24 cellular contexts compared by ENCODE assay signal in the genomic region with DNA sequence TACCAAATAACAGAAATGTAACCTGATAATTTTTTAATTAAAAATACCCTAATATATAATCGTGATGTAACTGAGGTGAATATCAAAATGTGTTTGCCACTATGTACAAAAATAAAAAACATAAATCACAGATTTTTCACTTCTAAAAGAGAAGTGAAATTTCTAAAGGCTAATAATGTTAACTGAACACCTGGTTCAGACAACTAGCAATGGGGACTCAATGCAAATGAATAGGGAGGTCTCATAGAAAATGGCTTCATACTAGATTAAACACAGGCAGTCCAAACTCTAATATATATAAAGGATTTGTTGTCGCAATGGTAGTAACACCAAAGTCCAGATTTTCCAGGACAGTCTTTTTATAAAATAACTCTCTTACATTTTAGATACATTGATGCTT.
A peak's percentile ranks its signal among the peaks of the same experiment; 100 is the strongest.
DNase-seq lines count a peak whose midpoint lies in the region; ATAC-seq, FAIRE-seq and TF ChIP-seq lines count a peak whose summit lies in the region.
"Had no signal": no experiment of that assay in that cellular context is flagged by ENCODE, and none has a peak within 500 bp of the region (broad histone marks: within the 10 kb centered on the region; RNA-seq: fewer than 3 reads in every experiment).

No MANE protein-coding gene starts in this region.

- H3K36me3 Mint-ChIP-seq in stimulated activated effector memory CD8-positive, alpha-beta T cell treated with anti-CD3 and anti-CD28 coated beads, Interleukin-12 subunit alpha, Interleukin-12 subunit beta, amount 100 ng/mL, for 72 hours: no peaks in the 10 kb centered on the region
- H3K36me3 Mint-ChIP-seq: brain; CD8-positive, alpha-beta T cell had no signal

- DNase-seq in GM12891 (ENCODE audit: insufficient read length, low spot score): no peak
- DNase-seq in MM.1S: no peak
- DNase-seq in smooth muscle cell (lab: John Stamatoyannopoulos, UW; ENCODE audit: unreplicated experiment): no peak
- no peak for DNase-seq in NCI-H69 (lab: John Stamatoyannopoulos, UW)
- DNase-seq in stimulated activated effector memory CD8-positive, alpha-beta T cell treated with anti-CD3 and anti-CD28 coated beads, Interleukin-12 subunit alpha, Interleukin-12 subunit beta, amount 100 ng/mL, for 72 hours (ENCODE audit: low spot score in 2 of 2): no peak
- DNase-seq: activated naive CD4-positive, alpha-beta T cell; activated T-cell treated with anti-CD3 and anti-CD28 coated beads, Interleukin-2, amount 50 U/mL, for 4 hours; AML-193; CD8-positive, alpha-beta T cell; GDM1; heart left ventricle; mammary epithelial cell; NCI-H1092; NCI-H1930; NCI-H526; upper lobe of left lung had no signal

- H2AFZ ChIP-seq in MM.1S (ENCODE audit: low read length): no peak overlapping the region
- no peak overlapping the region for H2AFZ ChIP-seq in smooth muscle cell (ENCODE audit: low read depth)

- TF ChIP-seq CTCF in MM.1S (IDR thresholded peaks at IDR 0.05; ENCODE audit: low read length) (no peak), smooth muscle cell (IDR thresholded peaks at IDR 0.05; ENCODE audit: borderline replicate concordance, insufficient read depth, poor library complexity, severe bottlenecking) (no peak)

- no peak overlapping the region for H3K4me2 ChIP-seq in MM.1S (ENCODE audit: low read depth, low read length)
- H3K4me2 ChIP-seq in smooth muscle cell: no peak overlapping the region

- no peak overlapping the region for H3K27ac Mint-ChIP-seq in stimulated activated effector memory CD8-positive, alpha-beta T cell treated with anti-CD3 and anti-CD28 coated beads, Interleukin-12 subunit alpha, Interleukin-12 subunit beta, amount 100 ng/mL, for 72 hours
- H3K27ac Mint-ChIP-seq: brain; CD8-positive, alpha-beta T cell; T-helper 1 cell treated with Interleukin-12 subunit alpha and Interleukin-12 subunit beta and Interleukin-4 antibody, amounts not matched to agents 30 μg/mL and 1 μg/mL, for 36 hours had no signal

- H3K9me2 ChIP-seq in MM.1S (replicated peaks; ENCODE audit: insufficient read depth, low read length): no peaks in the 10 kb centered on the region

- H3K4me1 ChIP-seq in MM.1S (ENCODE audit: low read length): no peaks in the 10 kb centered on the region
- H3K4me1 ChIP-seq in smooth muscle cell (ENCODE audit: low read depth): peaks cover 4% of the 10 kb centered on the region
- H3K4me1 ChIP-seq: HAP-1, heart left ventricle, upper lobe of left lung had no signal

- H3K4me1 Mint-ChIP-seq in stimulated activated effector memory CD8-positive, alpha-beta T cell treated with anti-CD3 and anti-CD28 coated beads, Interleukin-12 subunit alpha, Interleukin-12 subunit beta, amount 100 ng/mL, for 72 hours: peaks cover 7% of the 10 kb centered on the region
- H3K4me1 Mint-ChIP-seq: brain had no signal

- H3K9ac ChIP-seq in MM.1S (ENCODE audit: low read length) (no peak overlapping the region), smooth muscle cell (ENCODE audit: low read depth) (no peak overlapping the region)

- WGBS in smooth muscle cell (ENCODE audit: low lambda C conversion rate): 95% methylated on average over 2 of the region's 2 CpGs

- H3K79me2 ChIP-seq in MM.1S (ENCODE audit: low read length) (no peaks in the 10 kb centered on the region), smooth muscle cell (ENCODE audit: low read depth) (no peaks in the 10 kb centered on the region)

- H3K9me3 Mint-ChIP-seq in stimulated activated effector memory CD8-positive, alpha-beta T cell treated with anti-CD3 and anti-CD28 coated beads, Interleukin-12 subunit alpha, Interleukin-12 subunit beta, amount 100 ng/mL, for 72 hours: peaks cover 3% of the 10 kb centered on the region
- H3K9me3 Mint-ChIP-seq: activated T-cell treated with anti-CD3 and anti-CD28 coated beads, Interleukin-2, amount 50 U/mL, for 4 hours; CD8-positive, alpha-beta T cell; T-helper 1 cell treated with Interleukin-12 subunit alpha and Interleukin-12 subunit beta and Interleukin-4 antibody, amounts not matched to agents 30 μg/mL and 1 μg/mL, for 36 hours had no signal

- H3K36me3 ChIP-seq in MM.1S (replicated peaks; ENCODE audit: insufficient read depth, low read length) (no peaks in the 10 kb centered on the region), smooth muscle cell (ENCODE audit: low read depth) (no peaks in the 10 kb centered on the region)
- H3K36me3 ChIP-seq: HAP-1, heart left ventricle, upper lobe of left lung had no signal

- H4K20me1 ChIP-seq in MM.1S (ENCODE audit: insufficient read depth, low read length): no peaks in the 10 kb centered on the region
- no peaks in the 10 kb centered on the region for H4K20me1 ChIP-seq in smooth muscle cell (ENCODE audit: low read depth)

- no peak for TF ChIP-seq POLR2A in GM12891 (IDR thresholded peaks at IDR 0.05; ENCODE audit: low read depth, low read length)

- H3K27ac ChIP-seq in MM.1S (ENCODE audit: low read length): no peak overlapping the region
- no peak overlapping the region for H3K27ac ChIP-seq in smooth muscle cell (ENCODE audit: low read depth)
- H3K27ac ChIP-seq: epithelial cell of prostate, heart left ventricle, upper lobe of left lung had no signal

- H3K27me3 ChIP-seq in MM.1S (replicated peaks; ENCODE audit: insufficient read depth, low read length) (no peaks in the 10 kb centered on the region), smooth muscle cell (ENCODE audit: low read depth) (no peaks in the 10 kb centered on the region)
- H3K27me3 ChIP-seq: upper lobe of left lung had no signal

- H3F3A ChIP-seq in MM.1S (ENCODE audit: insufficient read depth, low read length) (no peaks in the 10 kb centered on the region), smooth muscle cell (ENCODE audit: low read depth) (no peaks in the 10 kb centered on the region)

- ATAC-seq in GM19467 (IDR thresholded peaks at IDR 0.05; ENCODE audit: unreplicated experiment) (peak; percentile 54), HG02642 (IDR thresholded peaks at IDR 0.05; ENCODE audit: poor library complexity, unreplicated experiment) (peak; percentile 67), HG03378 (IDR thresholded peaks at IDR 0.05; ENCODE audit: unreplicated experiment) (peak; percentile 56)
- ATAC-seq in stimulated activated effector memory CD8-positive, alpha-beta T cell treated with anti-CD3 and anti-CD28 coated beads, Interleukin-12 subunit alpha, Interleukin-12 subunit beta, amount 100 ng/mL, for 72 hours: no peak
- ATAC-seq: activated T-cell treated with anti-CD3 and anti-CD28 coated beads, Interleukin-2, amount 50 U/mL, for 4 hours; CD8-positive, alpha-beta T cell; heart left ventricle had no signal

- H3K4me3 ChIP-seq in MM.1S (ENCODE audit: low read length) (no peak overlapping the region), smooth muscle cell (no peak overlapping the region)
- H3K4me3 ChIP-seq: HAP-1, heart left ventricle, upper lobe of left lung had no signal

- H3K9me3 ChIP-seq in MM.1S (replicated peaks; ENCODE audit: insufficient read depth, low read length) (no peaks in the 10 kb centered on the region), smooth muscle cell (replicated peaks; ENCODE audit: low read depth) (no peaks in the 10 kb centered on the region)
- H3K9me3 ChIP-seq: HAP-1, heart left ventricle, upper lobe of left lung had no signal

- FAIRE-seq in GM12891 (lab: Jason Lieb, UNC): no peak
- FAIRE-seq: GM19239 had no signal

- H3K4me3 Mint-ChIP-seq in stimulated activated effector memory CD8-positive, alpha-beta T cell treated with anti-CD3 and anti-CD28 coated beads, Interleukin-12 subunit alpha, Interleukin-12 subunit beta, amount 100 ng/mL, for 72 hours: no peak overlapping the region
- H3K4me3 Mint-ChIP-seq: activated T-cell treated with anti-CD3 and anti-CD28 coated beads, Interleukin-2, amount 50 U/mL, for 4 hours; brain; CD8-positive, alpha-beta T cell; T-helper 1 cell treated with Interleukin-12 subunit alpha and Interleukin-12 subunit beta and Interleukin-4 antibody, amounts not matched to agents 30 μg/mL and 1 μg/mL, for 36 hours had no signal

TF ChIP-seq in GM12891, 5 proteins besides CTCF, POLR2A, EP300 and RAD21:
- TF ChIP-seq SPI1 (IDR thresholded peaks at IDR 0.05; ENCODE audit: low read depth, low read length) (peak; percentile 39; the same call in 1 of the 2 replicates), POLR2AphosphoS5 (IDR thresholded peaks at IDR 0.05; ENCODE audit: low read depth, low read length) (no peak)
